ENCODE assay signal across 9 cellular contexts in the genomic region with DNA sequence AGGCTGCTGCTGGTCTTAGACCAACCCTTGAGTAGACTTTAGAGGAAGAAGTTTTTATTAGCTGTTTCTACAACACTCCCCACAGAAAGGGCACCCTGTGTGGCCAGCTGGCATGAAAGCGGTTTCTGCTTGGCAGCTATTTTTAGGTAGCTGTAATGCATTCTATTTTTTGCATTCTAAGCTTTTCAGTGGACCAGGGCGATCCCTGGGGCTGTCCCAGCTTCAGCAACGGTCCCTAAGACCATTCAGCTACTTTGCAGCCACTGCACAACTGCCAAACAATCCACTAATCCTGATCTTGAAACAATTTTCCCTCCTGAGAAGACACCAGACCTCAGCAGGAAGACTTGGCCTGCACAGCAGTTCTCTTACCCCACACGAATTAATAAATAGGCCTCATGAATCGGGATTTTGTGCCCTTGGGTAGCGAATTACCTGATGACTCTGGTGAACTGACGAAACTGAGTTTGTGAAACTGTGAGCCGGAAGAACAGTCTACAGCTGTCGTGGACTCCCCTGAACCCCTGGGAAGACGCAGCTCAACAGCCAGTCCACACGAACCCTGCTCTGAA. TPM values are rescaled to one million over a fixed set of nuclear protein-coding genes. Genes with fewer than 3 reads are reported as not detected.
DNase-seq lines count a peak whose midpoint lies in the region; ATAC-seq, FAIRE-seq and TF ChIP-seq lines count a peak whose summit lies in the region.
"Had no signal": no experiment of that assay in that cellular context is flagged by ENCODE, and none has a peak within 500 bp of the region (broad histone marks: within the 10 kb centered on the region; RNA-seq: fewer than 3 reads in every experiment).

No MANE protein-coding gene starts in this region.

- no peak overlapping the region for H3K4me3 ChIP-seq in MG63
- no peak overlapping the region for H3K4me3 ChIP-seq in upper lobe of right lung
- H3K4me3 ChIP-seq: cardiac muscle cell had no signal

- TF ChIP-seq POLR2A in GM12891 (IDR thresholded peaks at IDR 0.05; ENCODE audit: low read depth, low read length) = no peak

- H3K36me3 ChIP-seq in MG63 (no peaks in the 10 kb centered on the region), upper lobe of right lung (no peaks in the 10 kb centered on the region)
- H3K36me3 ChIP-seq: cardiac muscle cell had no signal

- no peaks in the 10 kb centered on the region for H3K27me3 ChIP-seq in MG63
- no peaks in the 10 kb centered on the region for H3K27me3 ChIP-seq in upper lobe of right lung
- H3K27me3 ChIP-seq: cardiac muscle cell had no signal

- no peak for TF ChIP-seq CTCF in upper lobe of right lung (IDR thresholded peaks at IDR 0.05)

- no peaks in the 10 kb centered on the region for H3K4me1 ChIP-seq in upper lobe of right lung

- peak; percentile 72 for ATAC-seq in GM21737 (IDR thresholded peaks at IDR 0.05; ENCODE audit: unreplicated experiment)
- ATAC-seq in Right ventricle myocardium superior (ENCODE audit: poor library complexity) = peak; percentile 97
- peak; percentile 32 for ATAC-seq in upper lobe of right lung

- no peak overlapping the region for H3K27ac ChIP-seq in upper lobe of right lung
- H3K27ac ChIP-seq: cardiac muscle cell had no signal

- H3K9me3 ChIP-seq in MG63 (no peaks in the 10 kb centered on the region), upper lobe of right lung (no peaks in the 10 kb centered on the region)

- intact Hi-C loops in Right ventricle myocardium superior (cut with DNase I) = no loop called here
- intact Hi-C loops in upper lobe of right lung (cut with DNase I) = no loop called here

- peak; percentile 87 for FAIRE-seq in GM12891 (lab: Jason Lieb, UNC)

- DNase-seq in GM12891 (ENCODE audit: insufficient read length, low spot score) = no peak
- peak; percentile 78 for DNase-seq in MG63
- DNase-seq in Right ventricle myocardium superior = peak; percentile 70
- no peak for DNase-seq in upper lobe of right lung
- DNase-seq in NCI-H1417 (lab: John Stamatoyannopoulos, UW) = no peak
- no peak for DNase-seq in ACHN
- no peak for DNase-seq in NCI-H2107 (lab: John Stamatoyannopoulos, UW)

- in situ Hi-C loops in ACHN (cut with HindIII; ENCODE audit: low pct_ligation_motif_present, low pct_unique_long_range_greater_than_20kb, low sequenced_read_pairs) = no loop called here

TF ChIP-seq in GM12891, 5 proteins besides CTCF, POLR2A, EP300 and RAD21:
- TF ChIP-seq SPI1 (IDR thresholded peaks at IDR 0.05; ENCODE audit: low read depth, low read length) = no peak
- TF ChIP-seq POLR2AphosphoS5 (IDR thresholded peaks at IDR 0.05; ENCODE audit: low read depth, low read length) = no peak
- no peak for TF ChIP-seq TAF1 (IDR thresholded peaks at IDR 0.05; ENCODE audit: low read depth, low read length)
- no peak for TF ChIP-seq PAX5 (IDR thresholded peaks at IDR 0.05; ENCODE audit: insufficient read depth, low read length, severe bottlenecking)
- no peak for TF ChIP-seq POU2F2 (IDR thresholded peaks at IDR 0.05; ENCODE audit: low read depth, low read length)

RNA-seq across cellular contexts. Expression of gene TFRC, which starts 14.6 kb away (rescaled TPM):
- polyA plus RNA-seq in GM12891 (2012; ENCODE audit: low read depth, missing spikeins) = 184 TPM
- total RNA-seq in MG63 (2014; rRNA removed; shearing (Covaris generic); ENCODE audit: low replicate concordance) = 49.9 and 59.5 TPM in 2 replicates
- total RNA-seq in Right ventricle myocardium superior (56.4 TPM), upper lobe of right lung (248 TPM)

Comparison
In these comparisons a context has a peak if more than half of its experiments do, and no peak if none do; other contexts are left out.
1. DNase-seq: peak in MG63 (single experiment) and Right ventricle myocardium superior (single experiment); none in GM12891 (single experiment), upper lobe of right lung (single experiment), NCI-H1417 (0 of 3), ACHN (single experiment) and NCI-H2107 (single experiment).
2. ATAC-seq: peak in every context shown above with its lines; median percentile 97 in Right ventricle myocardium superior; 72 in GM21737; 32 in upper lobe of right lung.